ENCODE assay signal across 25 cellular contexts in genomic region chr7:101618916-101619315, GRCh38. TPM values are rescaled to one million over a fixed set of nuclear protein-coding genes. Genes with fewer than 3 reads are reported as not detected.
DNase-seq lines count a peak whose midpoint lies in the region; ATAC-seq, FAIRE-seq and TF ChIP-seq lines count a peak whose summit lies in the region.
"Had no signal": no experiment of that assay in that cellular context is flagged by ENCODE, and none has a peak within 500 bp of the region (broad histone marks: within the 10 kb centered on the region; RNA-seq: fewer than 3 reads in every experiment).

No MANE protein-coding gene starts in this region.

- no peaks in the 10 kb centered on the region for H4K20me1 ChIP-seq in astrocyte (ENCODE audit: insufficient read depth, low read length)

- H3K36me3 Mint-ChIP-seq in astrocyte (ENCODE audit: low read depth, unreplicated experiment) (no peaks in the 10 kb centered on the region), nephron (ENCODE audit: low read depth) (no peaks in the 10 kb centered on the region)
- H3K36me3 Mint-ChIP-seq: immature natural killer cell, type B pancreatic cell had no signal

- H2AFZ ChIP-seq in astrocyte (ENCODE audit: low read depth, low read length), result peak overlapping the region; percentile 26

- H3K4me3 Mint-ChIP-seq in astrocyte (ENCODE audit: unreplicated experiment) (no peak overlapping the region), nephron (no peak overlapping the region)
- H3K4me3 Mint-ChIP-seq: CD4-positive, alpha-beta T cell; immature natural killer cell; stimulated activated naive CD8-positive, alpha-beta T cell treated with anti-CD3 and anti-CD28 coated beads, Interleukin-15, Interleukin-2, amounts not matched to agents 100 ng/mL and 50 ng/mL, for 24 hours; T-helper 17 cell; type B pancreatic cell had no signal

- no peaks in the 10 kb centered on the region for H3K27me3 ChIP-seq in astrocyte (ENCODE audit: insufficient read depth, low read length)
- H3K27me3 ChIP-seq: pancreas had no signal

- H3K4me1 Mint-ChIP-seq in astrocyte (ENCODE audit: low read depth, unreplicated experiment) (peaks cover 22% of the 10 kb centered on the region), nephron (peaks cover 20% of the 10 kb centered on the region)
- H3K4me1 Mint-ChIP-seq: immature natural killer cell, T-helper 17 cell had no signal

- H3K4me3 ChIP-seq in astrocyte (ENCODE audit: insufficient read depth, low read depth, low read length), result no peak overlapping the region
- H3K4me3 ChIP-seq: esophagus muscularis mucosa, pancreas, sigmoid colon had no signal

- H3K36me3 ChIP-seq in astrocyte (ENCODE audit: insufficient read depth, low read length), result no peaks in the 10 kb centered on the region
- H3K36me3 ChIP-seq: esophagus muscularis mucosa, pancreas, sigmoid colon had no signal

- H3K4me2 ChIP-seq in astrocyte (ENCODE audit: low read length), result no peak overlapping the region

- FAIRE-seq in astrocyte (lab: Jason Lieb, UNC) (no peak), D721Med (lab: Jason Lieb, UNC) (no peak)
- FAIRE-seq: H54, pancreas had no signal

- H3K9me3 Mint-ChIP-seq in astrocyte (ENCODE audit: unreplicated experiment) (no peaks in the 10 kb centered on the region), nephron (no peaks in the 10 kb centered on the region)
- H3K9me3 Mint-ChIP-seq: CD4-positive, alpha-beta T cell; immature natural killer cell; stimulated activated naive CD8-positive, alpha-beta T cell treated with anti-CD3 and anti-CD28 coated beads, Interleukin-15, Interleukin-2, amounts not matched to agents 100 ng/mL and 50 ng/mL, for 24 hours; type B pancreatic cell had no signal

- H3K4me1 ChIP-seq in astrocyte (ENCODE audit: insufficient read depth, low read length), result peaks cover 22% of the 10 kb centered on the region
- H3K4me1 ChIP-seq: esophagus muscularis mucosa, pancreas, sigmoid colon had no signal

- H3K27ac ChIP-seq in astrocyte (ENCODE audit: low read depth, low read length), result no peak overlapping the region
- H3K27ac ChIP-seq: esophagus muscularis mucosa, pancreas, sigmoid colon had no signal

- no peak overlapping the region for H3K27ac Mint-ChIP-seq in astrocyte (ENCODE audit: unreplicated experiment)
- H3K27ac Mint-ChIP-seq in nephron, result peak overlapping the region; percentile 52 to 61 (median 56)
- H3K27ac Mint-ChIP-seq: CD4-positive, alpha-beta T cell; immature natural killer cell; stimulated activated naive CD8-positive, alpha-beta T cell treated with anti-CD3 and anti-CD28 coated beads, Interleukin-15, Interleukin-2, amounts not matched to agents 100 ng/mL and 50 ng/mL, for 24 hours; T-helper 17 cell; type B pancreatic cell had no signal

- DNase-seq in A172 (ENCODE audit: low spot score) (peak; percentile 57), ELR (ENCODE audit: low read depth) (peak; percentile 33), astrocyte (ENCODE audit: low read depth) (peak; percentile 13), NCI-H748 treated with DMSO at 0.1 percent for 48 hours (lab: John Stamatoyannopoulos, UW) (no peak), D721Med (ENCODE audit: insufficient read length, low spot score) (no peak), NCI-H1436 treated with DMSO at 0.1 percent for 48 hours (lab: John Stamatoyannopoulos, UW) (no peak)
- DNase-seq: activated CD4-positive, alpha-beta T cell treated with anti-CD3 and anti-CD28 coated beads, Interleukin-2, amount 50 U/mL, for 4 hours; activated gamma-delta T cell treated with Interleukin-2 at 50 U/mL for 16 hours; amniotic stem cell; CD4-positive, alpha-beta T cell; glutamatergic neuron; immature natural killer cell; left ventricle myocardium superior; NCI-H524; pancreas; SHP77 treated with DMSO at 0.1 percent for 48 hours; sigmoid colon; stimulated activated CD4-positive, alpha-beta T cell treated with anti-CD3 and anti-CD28 coated beads, Interleukin-2, amount 100 ng/mL, for 24 hours; T-helper 17 cell had no signal

- TF ChIP-seq CTCF in astrocyte (IDR thresholded peaks at IDR 0.05; ENCODE audit: insufficient read depth, low read depth, low read length), result no peak
- no peak for TF ChIP-seq CTCF in nephron (IDR thresholded peaks at IDR 0.05; ENCODE audit: unreplicated experiment in 3 of 3)
- no peak for TF ChIP-seq CTCF in D721Med (IDR thresholded peaks at IDR 0.05; ENCODE audit: insufficient read depth, missing control alignments)

- H3K79me2 ChIP-seq in astrocyte (ENCODE audit: insufficient read depth, low read length), result no peaks in the 10 kb centered on the region

- ATAC-seq in HG03108 (IDR thresholded peaks at IDR 0.05; ENCODE audit: unreplicated experiment), result no peak
- ATAC-seq: left ventricle myocardium superior, T-helper 17 cell had no signal

- no peaks in the 10 kb centered on the region for H3K9me3 ChIP-seq in astrocyte (ENCODE audit: insufficient read depth, low read depth, low read length)
- H3K9me3 ChIP-seq: esophagus muscularis mucosa, pancreas, sigmoid colon had no signal

- H3K9ac ChIP-seq in astrocyte (ENCODE audit: low read length), result no peak overlapping the region

- peaks cover 10% of the 10 kb centered on the region for H3K27me3 Mint-ChIP-seq in astrocyte (ENCODE audit: low read depth, unreplicated experiment)
- peaks cover 15% of the 10 kb centered on the region for H3K27me3 Mint-ChIP-seq in nephron (ENCODE audit: low read depth)
- H3K27me3 Mint-ChIP-seq: stimulated activated naive CD8-positive, alpha-beta T cell treated with anti-CD3 and anti-CD28 coated beads, Interleukin-15, Interleukin-2, amounts not matched to agents 100 ng/mL and 50 ng/mL, for 24 hours had no signal

RNA-seq across cellular contexts. Expression of gene MYL10, which starts 10.2 kb away (rescaled TPM):
- total RNA-seq in A172 (2014; rRNA removed; shearing (Covaris generic)), result not detected in 2 replicates
- total RNA-seq in astrocyte, result 0.73 and 2.8 TPM in 2 replicates
- total RNA-seq: CD4-positive, alpha-beta T cell; esophagus muscularis mucosa; left ventricle myocardium superior; pancreas; sigmoid colon; T-helper 17 cell had no signal

Comparison
In these comparisons a context has a peak if more than half of its experiments do, and no peak if none do; other contexts are left out.
1. DNase-seq: peak in A172 (single experiment), ELR (single experiment) and astrocyte (single experiment); none in NCI-H748 treated with DMSO at 0.1 percent for 48 hours (single experiment), D721Med (single experiment) and NCI-H1436 treated with DMSO at 0.1 percent for 48 hours (single experiment).